Comparison of ENCODE assay signal across 21 cellular contexts in genomic region chr12:15038137-15038536, GRCh38.
DNase-seq lines count a peak whose midpoint lies in the region; ATAC-seq, FAIRE-seq and TF ChIP-seq lines count a peak whose summit lies in the region.
"Had no signal": no experiment of that assay in that cellular context is flagged by ENCODE, and none has a peak within 500 bp of the region (broad histone marks: within the 10 kb centered on the region; RNA-seq: fewer than 3 reads in every experiment).

No MANE protein-coding gene starts in this region.

- H3K36me3 ChIP-seq in left ventricle myocardium inferior (no peaks in the 10 kb centered on the region), H1 (ENCODE audit: control insufficient read depth in 2 of 4, insufficient read depth in 4 of 4, low read length in 3 of 4) (no peaks in the 10 kb centered on the region), neuronal stem cell (replicated peaks in 1 of 2; ENCODE audit: control insufficient read depth in 2 of 2, insufficient read depth in 2 of 2, low read length in 2 of 2) (no peaks in the 10 kb centered on the region), aorta (ENCODE audit: control insufficient read depth in 1 of 2, insufficient read depth in 2 of 2, low read length in 1 of 2) (no peaks in the 10 kb centered on the region)

- DNase-seq in Right ventricle myocardium inferior (ENCODE audit: missing footprints) (no peak), left ventricle myocardium inferior (no peak), H1 (ENCODE audit: low read depth in 1 of 2, low spot score in 2 of 2) (no peak), neuronal stem cell (ENCODE audit: low spot score) (no peak), aorta (peak in 1 of 2 donors; percentile 26), GOT3 (lab: John Stamatoyannopoulos, UW) (no peak)
- DNase-seq in stimulated activated CD4-positive, alpha-beta T cell treated with anti-CD3 and anti-CD28 coated beads, Interleukin-4, amount 100 ng/mL, for 24 hours = no peak
- DNase-seq: Karpas-422, NCI-H1092, NCI-H1417 treated with DMSO at 0.1 percent for 48 hours, NCI-H187, NCI-H2081 treated with DMSO at 0.1 percent for 48 hours, NCI-H2171, NCI-H226, NCI-H510A, NCI-H69, SK-N-SH had no signal

- H2BK120ac ChIP-seq in H1 (replicated peaks; ENCODE audit: low read depth, low read length) (no peak overlapping the region), neuronal stem cell (ENCODE audit: low read depth, low read length) (no peak overlapping the region)

- H3K79me1 ChIP-seq in H1 (ENCODE audit: low read depth, low read length) (no peaks in the 10 kb centered on the region), neuronal stem cell (ENCODE audit: low read depth, low read length) (no peaks in the 10 kb centered on the region)

- no peak for TF ChIP-seq EP300 in H1 (IDR thresholded peaks at IDR 0.05; ENCODE audit: borderline replicate concordance in 1 of 2, low read depth in 2 of 2, low read length in 2 of 2)

- no peak for TF ChIP-seq RAD21 in H1 (IDR thresholded peaks at IDR 0.05 in 1 of 2, conservative IDR thresholded peaks at IDR 0.05 in 1 of 2; ENCODE audit: low read depth in 2 of 2, low read length in 2 of 2)

- H3K4me3 ChIP-seq in left ventricle myocardium inferior (no peak overlapping the region), H1 (ENCODE audit: extremely low read depth in 1 of 4, insufficient read depth in 2 of 4, low read depth in 3 of 4, low read length in 4 of 4) (no peak overlapping the region), neuronal stem cell (ENCODE audit: low read length in 2 of 2) (peak overlapping the region in 1 of 2 donors; percentile 49), aorta (ENCODE audit: low read length in 2 of 2) (no peak overlapping the region)

- no peaks in the 10 kb centered on the region for H3K9me3 ChIP-seq in left ventricle myocardium inferior (replicated peaks)
- H3K9me3 ChIP-seq in H1 (ENCODE audit: insufficient read depth in 2 of 2, low read depth in 1 of 2, low read length in 1 of 2) = no peaks in the 10 kb centered on the region
- H3K9me3 ChIP-seq in neuronal stem cell (replicated peaks in 1 of 2; ENCODE audit: control insufficient read depth in 2 of 2, insufficient read depth in 1 of 2, low read depth in 1 of 2, low read length in 2 of 2) = no peaks in the 10 kb centered on the region
- no peaks in the 10 kb centered on the region for H3K9me3 ChIP-seq in aorta (ENCODE audit: control insufficient read depth, low read length)
- H3K9me3 ChIP-seq: SK-N-SH had no signal

- H3K27ac ChIP-seq in left ventricle myocardium inferior (replicated peaks) (no peak overlapping the region), H1 (ENCODE audit: low read depth, low read length) (no peak overlapping the region), neuronal stem cell (replicated peaks; ENCODE audit: low read length) (no peak overlapping the region), aorta (ENCODE audit: low read depth in 1 of 2, low read length in 2 of 2) (no peak overlapping the region)

- H3K14ac ChIP-seq in H1 (ENCODE audit: insufficient read length) (no peak overlapping the region), neuronal stem cell (ENCODE audit: low read length) (no peak overlapping the region)

- no peak overlapping the region for H4K8ac ChIP-seq in H1 (ENCODE audit: extremely low read depth, insufficient read depth, low read length)
- peak overlapping the region; percentile 20 for H4K8ac ChIP-seq in neuronal stem cell (ENCODE audit: low read depth, low read length)

- intact Hi-C loops in Right ventricle myocardium inferior (cut with DNase I) = no loop called here
- intact Hi-C loops in left ventricle myocardium inferior (cut with micrococcal nuclease) = no loop called here
- intact Hi-C loops in aorta (cut with DNase I) = no loop called here

- no peak overlapping the region for H3K56ac ChIP-seq in H1 (replicated peaks; ENCODE audit: insufficient read length, low read depth, low read length)

- H2AK5ac ChIP-seq in H1 (ENCODE audit: low read depth, low read length) = no peak overlapping the region
- no peak overlapping the region for H2AK5ac ChIP-seq in neuronal stem cell (ENCODE audit: low read depth, low read length)

- H4K5ac ChIP-seq in H1 (ENCODE audit: insufficient read length, low read depth, low read length) = no peak overlapping the region

- H3K18ac ChIP-seq in H1 (ENCODE audit: extremely low read depth, low read length) = no peak overlapping the region
- peak overlapping the region; percentile 19 for H3K18ac ChIP-seq in neuronal stem cell (ENCODE audit: low read length)

- 0 out of 2 replicates have a peak overlapping the region, but pooled peaks have one; percentile 35 for H2BK5ac ChIP-seq in H1 (ENCODE audit: low read depth, low read length)
- peak overlapping the region; percentile 78 for H2BK5ac ChIP-seq in neuronal stem cell (ENCODE audit: low read length)

- H3K23me2 ChIP-seq in H1 (ENCODE audit: low read depth, low read length) = no peaks in the 10 kb centered on the region

- H3K23ac ChIP-seq in H1 (ENCODE audit: insufficient read length) (no peak overlapping the region), neuronal stem cell (ENCODE audit: low read depth, low read length, poor library complexity) (no peak overlapping the region)

- CTCF ChIA-PET in H1 (lab: Charles Lee; ENCODE audit: partially characterized antibody) = no interaction called here

- H2BK12ac ChIP-seq in H1 (ENCODE audit: low read depth, low read length) (no peak overlapping the region), neuronal stem cell (ENCODE audit: low read length) (no peak overlapping the region)

- TF ChIP-seq CTCF in left ventricle myocardium inferior (IDR thresholded peaks at IDR 0.05; ENCODE audit: borderline replicate concordance) (no peak), H1 (IDR thresholded peaks at IDR 0.05; ENCODE audit: control extremely low read depth in 1 of 3, insufficient read depth in 1 of 3, low read depth in 1 of 3, low read length in 3 of 3) (no peak)

- FAIRE-seq in H1 (lab: Jason Lieb, UNC) = no peak
- FAIRE-seq: D721Med, H54, HepG2 had no signal

- no peaks in the 10 kb centered on the region for H4K20me1 ChIP-seq in H1 (replicated peaks in 1 of 2; ENCODE audit: control insufficient read depth in 1 of 2, insufficient read depth in 2 of 2, low read length in 2 of 2)

- H2AFZ ChIP-seq in H1 (ENCODE audit: low read length) (no peak overlapping the region), neuronal stem cell (ENCODE audit: low read length) (no peak overlapping the region)

- peaks cover 8% of the 10 kb centered on the region for H3K27me3 ChIP-seq in left ventricle myocardium inferior (ENCODE audit: low read depth)
- H3K27me3 ChIP-seq in H1 (replicated peaks in 1 of 4; ENCODE audit: control insufficient read depth in 3 of 4, extremely low read depth in 1 of 4, insufficient read depth in 3 of 4, low read length in 3 of 4) = no peaks in the 10 kb centered on the region
- H3K27me3 ChIP-seq in neuronal stem cell (ENCODE audit: control insufficient read depth in 3 of 3, insufficient read depth in 3 of 3, low read depth in 1 of 3, low read length in 3 of 3) = no peaks in the 10 kb centered on the region
- no peaks in the 10 kb centered on the region for H3K27me3 ChIP-seq in aorta (ENCODE audit: control insufficient read depth in 1 of 2, insufficient read depth in 2 of 2, low read length in 1 of 2)

- H3K4me1 ChIP-seq in left ventricle myocardium inferior (no peaks in the 10 kb centered on the region), H1 (replicated peaks in 1 of 4; ENCODE audit: control insufficient read depth in 3 of 4, insufficient read depth in 4 of 4, low read length in 3 of 4) (peaks cover 2 to 7% (median 4%) of the 10 kb centered on the region in 4 experiments; a peak in 4 of 7 replicates), neuronal stem cell (ENCODE audit: control insufficient read depth in 2 of 2, insufficient read depth in 1 of 2, low read depth in 1 of 2, low read length in 2 of 2) (no peaks in the 10 kb centered on the region), aorta (ENCODE audit: control insufficient read depth in 1 of 2, insufficient read depth in 2 of 2, low read length in 2 of 2) (no peaks in the 10 kb centered on the region)

- no peak overlapping the region for H3K4me2 ChIP-seq in H1 (ENCODE audit: insufficient read depth in 1 of 2, low read depth in 2 of 2, low read length in 2 of 2)
- no peak overlapping the region for H3K4me2 ChIP-seq in neuronal stem cell (ENCODE audit: insufficient read depth, low read length, poor library complexity, severe bottlenecking)
- H3K4me2 ChIP-seq: SK-N-SH had no signal

- H3K4ac ChIP-seq in H1 (replicated peaks; ENCODE audit: insufficient read length, low read depth, low read length) = peak overlapping the region; percentile 67
- no peak overlapping the region for H3K4ac ChIP-seq in neuronal stem cell (ENCODE audit: low read length)

- 71% methylated on average over 4 of the region's 4 CpGs; no CpG with 5 or more reads in 1 of the 2 experiments for WGBS in H1 (ENCODE audit: extremely low coverage in 1 of 2, insufficient coverage in 1 of 2, insufficient read length in 1 of 2, insufficient replicate concordance in 2 of 2, low coverage in 1 of 2, low lambda C conversion rate in 2 of 2, missing lambda C conversion rate in 1 of 2), 2 experiments
- WGBS in neuronal stem cell (ENCODE audit: extremely low coverage in 2 of 2, insufficient read length in 2 of 2, insufficient replicate concordance in 1 of 2), 2 donors = no CpG with 5 or more reads among the region's 4 CpGs
- 72 to 73% methylated on average over 4 of the region's 4 CpGs for WGBS in aorta, 2 donors

- H2BK15ac ChIP-seq in H1 (ENCODE audit: low read length) (no peak overlapping the region), neuronal stem cell (ENCODE audit: low read length) (no peak overlapping the region)

- H3K79me2 ChIP-seq in H1 (ENCODE audit: control insufficient read depth in 1 of 2, insufficient read depth in 2 of 2, low read length in 2 of 2) = no peaks in the 10 kb centered on the region

- H3K9ac ChIP-seq in H1 (replicated peaks in 1 of 4; ENCODE audit: extremely low read depth in 1 of 4, low read depth in 3 of 4, low read length in 3 of 4) (no peak overlapping the region), neuronal stem cell (ENCODE audit: low read depth, low read length, poor library complexity) (no peak overlapping the region)
- H3K9ac ChIP-seq: SK-N-SH had no signal

- ATAC-seq in Right ventricle myocardium inferior (peak; percentile 42), aorta (ENCODE audit: low FRiP score) (peak; percentile 15)
- ATAC-seq: HepG2, Panc1 had no signal

- TF ChIP-seq POLR2A in H1 (IDR thresholded peaks at IDR 0.05; ENCODE audit: control extremely low read depth in 1 of 2, low read depth in 2 of 2, low read length in 2 of 2) = no peak

- H2BK20ac ChIP-seq in H1 (ENCODE audit: low read length) = no peak overlapping the region

- no peak overlapping the region for H4K91ac ChIP-seq in H1 (replicated peaks; ENCODE audit: insufficient read length, low read length)
- no peak overlapping the region for H4K91ac ChIP-seq in neuronal stem cell (ENCODE audit: low read depth, low read length, poor library complexity)

- POLR2A ChIA-PET in H1 (lab: Charles Lee; ENCODE audit: partially characterized antibody) = no interaction called here

TF ChIP-seq in H1, 55 proteins besides CTCF, POLR2A, EP300 and RAD21 (continues in another document):
- TF ChIP-seq CHD2 (IDR thresholded peaks at IDR 0.05; ENCODE audit: low read length) (no peak), PHF8 (conservative IDR thresholded peaks at IDR 0.05; ENCODE audit: low read depth, low read length) (no peak), YY1 (IDR thresholded peaks at IDR 0.05; ENCODE audit: low read depth, low read length) (no peak)
